In the genomic region with DNA sequence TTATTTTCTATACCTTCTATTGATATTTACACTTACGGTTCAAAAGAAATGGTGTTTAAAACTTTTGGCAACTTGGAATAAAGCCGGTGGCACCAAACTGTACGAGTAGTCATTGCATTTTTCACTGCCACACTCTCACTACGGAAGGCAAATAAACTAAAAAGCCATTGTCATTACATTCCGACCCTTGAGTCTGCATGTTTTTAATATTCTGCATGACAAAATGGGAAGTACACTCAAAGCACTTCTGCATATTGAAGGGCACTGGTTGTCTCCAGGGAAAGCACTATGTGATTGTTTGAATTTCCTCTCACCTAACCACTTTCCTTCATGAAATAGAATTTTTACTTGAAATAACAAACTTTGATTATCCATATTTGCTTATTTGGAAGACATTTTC, we compare ENCODE assay signal across 2 cellular contexts.
TF ChIP-seq lines count a peak whose summit lies in the region.

No MANE protein-coding gene starts in this region.

TF ChIP-seq in GM23338, 12 proteins besides CTCF, POLR2A, EP300 and RAD21:
- TF ChIP-seq, protein P1, sequence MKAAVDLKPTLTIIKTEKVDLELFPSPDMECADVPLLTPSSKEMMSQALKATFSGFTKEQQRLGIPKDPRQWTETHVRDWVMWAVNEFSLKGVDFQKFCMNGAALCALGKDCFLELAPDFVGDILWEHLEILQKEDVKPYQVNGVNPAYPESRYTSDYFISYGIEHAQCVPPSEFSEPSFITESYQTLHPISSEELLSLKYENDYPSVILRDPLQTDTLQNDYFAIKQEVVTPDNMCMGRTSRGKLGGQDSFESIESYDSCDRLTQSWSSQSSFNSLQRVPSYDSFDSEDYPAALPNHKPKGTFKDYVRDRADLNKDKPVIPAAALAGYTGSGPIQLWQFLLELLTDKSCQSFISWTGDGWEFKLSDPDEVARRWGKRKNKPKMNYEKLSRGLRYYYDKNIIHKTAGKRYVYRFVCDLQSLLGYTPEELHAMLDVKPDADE (IDR thresholded peaks at IDR 0.05): no peak

TF ChIP-seq in H1, 55 proteins besides CTCF, POLR2A, EP300 and RAD21 (continued from another document):
- TF ChIP-seq RNF2 (IDR thresholded peaks at IDR 0.05; ENCODE audit: borderline replicate concordance, low read depth, low read length, missing control alignments, poor library complexity, severe bottlenecking): no peak
- TF ChIP-seq CBX5 (IDR thresholded peaks at IDR 0.05; ENCODE audit: low read depth, low read length): no peak
- no peak for TF ChIP-seq KDM4A (IDR thresholded peaks at IDR 0.05; ENCODE audit: low read depth, low read length, severe bottlenecking)
- no peak for TF ChIP-seq SP4 (IDR thresholded peaks at IDR 0.05; ENCODE audit: low read length)
- no peak for TF ChIP-seq SIRT6 (IDR thresholded peaks at IDR 0.05; ENCODE audit: low read length)
- no peak for TF ChIP-seq KDM5A (IDR thresholded peaks at IDR 0.05; ENCODE audit: low read length)
- no peak for TF ChIP-seq SIX5 (IDR thresholded peaks at IDR 0.05; ENCODE audit: low read depth, low read length)
- no peak for TF ChIP-seq JUN (IDR thresholded peaks at IDR 0.05; ENCODE audit: low read depth, low read length)
- no peak for TF ChIP-seq HDAC2 (IDR thresholded peaks at IDR 0.05; ENCODE audit: borderline replicate concordance in 1 of 2, low read depth in 2 of 2, low read length in 2 of 2)
- TF ChIP-seq TAF7 (optimal IDR thresholded peaks at IDR 0.05; ENCODE audit: borderline replicate concordance, low read depth, low read length): no peak
- no peak for TF ChIP-seq CEBPB (IDR thresholded peaks at IDR 0.05; ENCODE audit: low read depth, low read length)
